ENCODE assay signal across 7 cellular contexts in genomic region chr3:152151875-152152765, GRCh38.
A peak's percentile ranks its signal among the peaks of the same experiment; 100 is the strongest.
DNase-seq lines count a peak whose midpoint lies in the region; ATAC-seq, FAIRE-seq and TF ChIP-seq lines count a peak whose summit lies in the region.
"Not testable (repeated sequence)": the region's sequence is repeated elsewhere in the genome, so short reads cannot be mapped to it uniquely, and the experiment has no call there.

No MANE protein-coding gene starts in this region.

- H3K27me3 Mint-ChIP-seq in Calu3 (ENCODE audit: unreplicated experiment), result not testable (repeated sequence)

- peaks cover 13% of the 10 kb centered on the region for H3F3A ChIP-seq in SK-N-SH (replicated peaks; ENCODE audit: insufficient read depth)

- intact Hi-C loops in Calu3 (cut with micrococcal nuclease; ENCODE audit: unreplicated experiment); right cardiac atrium (cut with DNase I); uterus (cut with DNase I; ENCODE audit: low total_unique reads): not testable (repeated sequence)

- not testable (repeated sequence) for H3K79me2 ChIP-seq in SK-N-SH (ENCODE audit: insufficient read depth)

- H2AFZ ChIP-seq in SK-N-SH (ENCODE audit: low read depth), result peak overlapping the region; percentile 71

- BruUV-seq in Calu3 (replicated peaks; lab: Mats Ljungman, UMichigan), result not testable (repeated sequence)

- H3K27me3 ChIP-seq in SK-N-SH (ENCODE audit: insufficient read depth); right cardiac atrium (ENCODE audit: control insufficient read depth, insufficient read depth); small intestine (ENCODE audit: control insufficient read depth in 2 of 2, insufficient read depth in 2 of 2, low read length in 2 of 2); uterus: not testable (repeated sequence)

- FAIRE-seq in small intestine (lab: Jason Lieb, UNC), result not testable (repeated sequence)

- H3K9me3 Mint-ChIP-seq in Calu3 (ENCODE audit: low read depth, unreplicated experiment), result not testable (repeated sequence)

- not testable (repeated sequence) for TF ChIP-seq EP300 in SK-N-SH (IDR thresholded peaks at IDR 0.05; ENCODE audit: borderline replicate concordance in 1 of 2, low read depth in 1 of 2, low read length in 1 of 2)

- H3K36me3 Mint-ChIP-seq in Calu3 (ENCODE audit: insufficient read depth, unreplicated experiment), result not testable (repeated sequence)

- peak overlapping the region; percentile 71 for H3K4me2 ChIP-seq in SK-N-SH

- DNase-seq in Calu3 (peak; percentile 56), NCI-H510A (lab: John Stamatoyannopoulos, UW) (peak; percentile 18), SK-N-SH (peak; percentile 56), right cardiac atrium (peak; percentile 10 to 46 (median 32)), mucosa of gallbladder (ENCODE audit: low spot score) (peak; percentile 14), small intestine (peak; percentile 21)
- not testable (repeated sequence) for DNase-seq in uterus

- WGBS in SK-N-SH (ENCODE audit: low lambda C conversion rate), result 44% methylated on average over 13 of the region's 42 CpGs
- 95% methylated on average over 42 of the region's 42 CpGs for WGBS in right cardiac atrium
- WGBS in small intestine, 3 donors, result 86 to 95% (median 88%) methylated on average over 28 to 42 of the region's 42 CpGs

- CTCF ChIA-PET in Calu3 (lab: Charles Lee) (interaction anchor here (1.0 kb wide), 1 partner anchor 292 kb away, joined by 4 read pairs; no protein-coding TSS in a partner anchor), SK-N-SH (lab: Yijun Ruan, JAX) (interaction anchor here (0.9 kb wide), 1 partner anchor 80 kb away, joined by 3 read pairs; no protein-coding TSS in a partner anchor)

- peak overlapping the region; percentile 57 to 61 for H3K4me3 ChIP-seq in SK-N-SH (ENCODE audit: low read depth in 2 of 2, low read length in 1 of 2)
- not testable (repeated sequence) for H3K4me3 ChIP-seq in right cardiac atrium (ENCODE audit: low read length); small intestine (ENCODE audit: low read depth in 1 of 2, low read length in 2 of 2); uterus

- TF ChIP-seq RAD21 in SK-N-SH (IDR thresholded peaks at IDR 0.05; ENCODE audit: low read length), result not testable (repeated sequence)

- peak overlapping the region; percentile 52 for H3K9ac ChIP-seq in SK-N-SH

- not testable (repeated sequence) for ATAC-seq in right cardiac atrium

- not testable (repeated sequence) for TF ChIP-seq CTCF in Calu3 (IDR thresholded peaks at IDR 0.05; ENCODE audit: unreplicated experiment); SK-N-SH (IDR thresholded peaks at IDR 0.05); uterus (IDR thresholded peaks at IDR 0.05)

- not testable (repeated sequence) for H3K36me3 ChIP-seq in SK-N-SH (replicated peaks in 1 of 2; ENCODE audit: control insufficient read depth in 1 of 2, insufficient read depth in 2 of 2, low read length in 1 of 2); small intestine (ENCODE audit: control insufficient read depth in 2 of 2, insufficient read depth in 2 of 2, low read length in 2 of 2); uterus

- not testable (repeated sequence) for H3K9me3 ChIP-seq in SK-N-SH; right cardiac atrium (ENCODE audit: control insufficient read depth, low read length); small intestine (ENCODE audit: control insufficient read depth, low read depth); uterus

- H3K4me3 Mint-ChIP-seq in Calu3 (ENCODE audit: low read depth, unreplicated experiment), result peak overlapping the region; percentile 54

- not testable (repeated sequence) for H3K27ac Mint-ChIP-seq in Calu3 (ENCODE audit: unreplicated experiment)

- H3K4me1 ChIP-seq in SK-N-SH (ENCODE audit: control insufficient read depth in 1 of 2, insufficient read depth in 2 of 2, low read depth in 1 of 2, low read length in 1 of 2), result peaks cover 3 to 11% of the 10 kb centered on the region in 2 experiments; a peak in 3 of 4 replicates
- not testable (repeated sequence) for H3K4me1 ChIP-seq in right cardiac atrium (ENCODE audit: control insufficient read depth, insufficient read depth, low read length); small intestine (ENCODE audit: control insufficient read depth in 2 of 2, insufficient read depth in 1 of 2, low read depth in 1 of 2, low read length in 1 of 2); uterus

- H4K20me1 ChIP-seq in SK-N-SH (ENCODE audit: insufficient read depth), result not testable (repeated sequence)

- POLR2A ChIA-PET in SK-N-SH (lab: Yijun Ruan, JAX), result not testable (repeated sequence)

- H3K9me2 ChIP-seq in SK-N-SH, result not testable (repeated sequence)

- not testable (repeated sequence) for TF ChIP-seq POLR2A in uterus (IDR thresholded peaks at IDR 0.05)

- H3K27ac ChIP-seq in SK-N-SH (ENCODE audit: low read depth in 2 of 2, low read length in 1 of 2), result peak overlapping the region; percentile 67 to 73; a peak in 3 of 4 replicates
- not testable (repeated sequence) for H3K27ac ChIP-seq in right cardiac atrium (ENCODE audit: low read length); small intestine (ENCODE audit: low read depth in 1 of 2, low read length in 1 of 2)
- H3K27ac ChIP-seq in uterus, result peak overlapping the region; percentile 58 to 94

- H3K4me1 Mint-ChIP-seq in Calu3 (ENCODE audit: low read depth, unreplicated experiment), result not testable (repeated sequence)

TF ChIP-seq in SK-N-SH, 30 proteins besides CTCF, POLR2A, EP300 and RAD21:
- TF ChIP-seq ELF1 (IDR thresholded peaks at IDR 0.05) (peak; percentile 49), SIN3A (IDR thresholded peaks at IDR 0.05; ENCODE audit: borderline replicate concordance, low read depth, low read length) (peak; percentile 42; the same call in 1 of the 2 replicates), NRF1 (IDR thresholded peaks at IDR 0.05; ENCODE audit: low read depth, low read length) (peak; percentile 35; the same call in 1 of the 2 replicates), GABPA (IDR thresholded peaks at IDR 0.05; ENCODE audit: low read depth) (0 out of 2 replicates have a peak, but pooled peaks have one; percentile 26)
TF ChIP-seq in SK-N-SH: peak in this region for 4; not testable (repeated sequence) for 26.
